Comparison of ENCODE assay signal across 18 cellular contexts in the genomic region with DNA sequence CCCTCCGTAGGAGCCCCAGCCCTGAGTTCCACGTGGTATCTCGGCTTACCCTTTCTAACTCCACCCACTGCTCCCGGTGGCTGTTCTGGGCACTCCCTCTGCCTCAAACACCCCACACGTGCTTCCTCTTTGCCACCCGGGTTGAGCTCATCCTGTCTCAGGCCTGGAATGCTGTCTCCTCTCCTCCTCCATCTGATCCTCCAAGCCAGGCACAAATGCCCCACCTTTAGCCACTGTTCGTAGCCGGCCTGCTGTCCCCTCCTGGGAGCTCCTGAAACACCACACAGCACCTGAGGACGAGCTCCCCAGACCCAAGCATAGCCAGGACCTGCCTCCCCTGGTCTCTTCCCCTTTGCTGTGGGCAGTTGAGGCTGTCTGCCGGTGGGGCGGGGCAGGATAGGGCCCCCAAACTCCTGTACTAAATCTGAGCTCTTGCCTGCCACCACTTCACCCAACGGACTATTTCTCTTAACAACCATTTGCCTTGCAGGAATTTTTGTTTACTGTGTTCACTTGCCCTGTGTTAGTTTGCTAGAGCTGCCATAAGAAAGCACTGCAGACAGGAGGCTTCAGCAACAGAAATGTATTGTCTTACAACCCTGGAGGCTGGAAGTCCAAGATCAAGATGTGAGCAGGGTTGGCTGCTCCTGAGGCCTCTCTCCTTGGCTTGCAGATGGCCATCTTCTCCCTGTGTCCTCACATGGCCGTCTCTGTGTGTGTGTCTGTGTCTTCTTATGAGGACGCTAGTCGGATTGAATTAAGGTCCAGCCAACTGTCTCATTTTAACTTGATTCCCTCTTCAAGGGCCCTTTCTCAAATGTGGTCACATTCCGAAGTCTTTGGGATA. TPM values are rescaled to one million over a fixed set of nuclear protein-coding genes. Genes with fewer than 3 reads are reported as not detected.
"Had no signal": no experiment of that assay in that cellular context is flagged by ENCODE, and none has a peak within 500 bp of the region (broad histone marks: within the 10 kb centered on the region; RNA-seq: fewer than 3 reads in every experiment).

No MANE protein-coding gene starts in this region.

- H3K36me3 ChIP-seq: lower lobe of right lung, tibial nerve had no signal

- H3K27me3 ChIP-seq: body of pancreas, tibial nerve had no signal

- H3K4me3 Mint-ChIP-seq: activated CD4-positive, alpha-beta T cell treated with anti-CD3 and anti-CD28 coated beads, Interleukin-2, amount 10 ng/mL, durations not matched to agents 7 days and 5 days; activated naive CD8-positive, alpha-beta T cell; stimulated activated memory B cell treated with anti-CD40 and anti-IgM and Interleukin-4, amounts not matched to agents 10 μg/mL and 1 μg/mL and 100 μg/mL, for 72 hours had no signal

- ATAC-seq: body of pancreas; left cardiac atrium; lower lobe of right lung; stimulated activated memory B cell treated with anti-CD40 and anti-IgM and Interleukin-4, amounts not matched to agents 10 μg/mL and 1 μg/mL and 100 μg/mL, for 72 hours had no signal

- H3K36me3 Mint-ChIP-seq: activated naive CD8-positive, alpha-beta T cell; stimulated activated memory B cell treated with anti-CD40 and anti-IgM and Interleukin-4, amounts not matched to agents 10 μg/mL and 1 μg/mL and 100 μg/mL, for 72 hours had no signal

- H3K4me1 ChIP-seq: body of pancreas, lower lobe of right lung, tibial nerve had no signal

- H3K4me3 ChIP-seq: body of pancreas, lower lobe of right lung, tibial nerve had no signal

- DNase-seq: activated CD4-positive, alpha-beta T cell treated with anti-CD3 and anti-CD28 coated beads, Interleukin-2, amount 10 ng/mL, durations not matched to agents 7 days and 5 days; activated gamma-delta T cell treated with Interleukin-2 at 50 U/mL for 16 hours; activated T-cell treated with anti-CD3 and anti-CD28 coated beads, Interleukin-2, amount 50 U/mL, for 48 hours; amygdala; central memory CD4-positive, alpha-beta T cell; cortex of kidney; effector CD8-positive, alpha-beta T cell; foreskin melanocyte; left cardiac atrium; lower lobe of right lung; midbrain; stimulated activated CD4-positive, alpha-beta T cell treated with anti-CD3 and anti-CD28 coated beads, Interleukin-2, amount 100 ng/mL, for 48 hours; SW 1271 had no signal

- H3K27ac ChIP-seq: body of pancreas, lower lobe of right lung, tibial nerve had no signal

- H3K4me1 Mint-ChIP-seq: activated CD4-positive, alpha-beta T cell treated with anti-CD3 and anti-CD28 coated beads, Interleukin-2, amount 10 ng/mL, durations not matched to agents 7 days and 5 days had no signal

- H3K27ac Mint-ChIP-seq: activated CD4-positive, alpha-beta T cell treated with anti-CD3 and anti-CD28 coated beads, Interleukin-2, amount 10 ng/mL, durations not matched to agents 7 days and 5 days; activated naive CD8-positive, alpha-beta T cell; stimulated activated memory B cell treated with anti-CD40 and anti-IgM and Interleukin-4, amounts not matched to agents 10 μg/mL and 1 μg/mL and 100 μg/mL, for 72 hours had no signal

- H3K9me3 ChIP-seq: body of pancreas, lower lobe of right lung had no signal

- H3K9me3 Mint-ChIP-seq: activated CD4-positive, alpha-beta T cell treated with anti-CD3 and anti-CD28 coated beads, Interleukin-2, amount 10 ng/mL, durations not matched to agents 7 days and 5 days; stimulated activated memory B cell treated with anti-CD40 and anti-IgM and Interleukin-4, amounts not matched to agents 10 μg/mL and 1 μg/mL and 100 μg/mL, for 72 hours had no signal

RNA-seq across cellular contexts. Expression of a gene that starts 58.3 kb away (rescaled TPM):
- total RNA-seq: activated CD4-positive, alpha-beta T cell treated with anti-CD3 and anti-CD28 coated beads, Interleukin-2, amount 10 ng/mL, durations not matched to agents 7 days and 5 days; left cardiac atrium; subcutaneous adipose tissue had no signal
